Comparison of ENCODE assay signal across 8 cellular contexts in genomic region chr5:89336111-89336510, GRCh38.
"Had no signal": no experiment of that assay in that cellular context is flagged by ENCODE, and none has a peak within 500 bp of the region (broad histone marks: within the 10 kb centered on the region; RNA-seq: fewer than 3 reads in every experiment).

No MANE protein-coding gene starts in this region.

- FAIRE-seq: H1, H54, HTR-8/SVneo, K562 had no signal

- DNase-seq: H9, HCEC 1CT, IMR-90 had no signal

- H3K9me3 Mint-ChIP-seq: GM23338, H9 had no signal

- H3K4me3 Mint-ChIP-seq: GM23338, H9 had no signal

- H3K4me2 ChIP-seq: GM23338 had no signal

- H3K27ac Mint-ChIP-seq: GM23338, H9 had no signal

- H3K4me1 Mint-ChIP-seq: GM23338, H9 had no signal

- H2AFZ ChIP-seq: GM23338 had no signal

- H3K4me3 ChIP-seq: GM23338, K562 had no signal
